ENCODE assay signal across 2 cellular contexts in the genomic region with DNA sequence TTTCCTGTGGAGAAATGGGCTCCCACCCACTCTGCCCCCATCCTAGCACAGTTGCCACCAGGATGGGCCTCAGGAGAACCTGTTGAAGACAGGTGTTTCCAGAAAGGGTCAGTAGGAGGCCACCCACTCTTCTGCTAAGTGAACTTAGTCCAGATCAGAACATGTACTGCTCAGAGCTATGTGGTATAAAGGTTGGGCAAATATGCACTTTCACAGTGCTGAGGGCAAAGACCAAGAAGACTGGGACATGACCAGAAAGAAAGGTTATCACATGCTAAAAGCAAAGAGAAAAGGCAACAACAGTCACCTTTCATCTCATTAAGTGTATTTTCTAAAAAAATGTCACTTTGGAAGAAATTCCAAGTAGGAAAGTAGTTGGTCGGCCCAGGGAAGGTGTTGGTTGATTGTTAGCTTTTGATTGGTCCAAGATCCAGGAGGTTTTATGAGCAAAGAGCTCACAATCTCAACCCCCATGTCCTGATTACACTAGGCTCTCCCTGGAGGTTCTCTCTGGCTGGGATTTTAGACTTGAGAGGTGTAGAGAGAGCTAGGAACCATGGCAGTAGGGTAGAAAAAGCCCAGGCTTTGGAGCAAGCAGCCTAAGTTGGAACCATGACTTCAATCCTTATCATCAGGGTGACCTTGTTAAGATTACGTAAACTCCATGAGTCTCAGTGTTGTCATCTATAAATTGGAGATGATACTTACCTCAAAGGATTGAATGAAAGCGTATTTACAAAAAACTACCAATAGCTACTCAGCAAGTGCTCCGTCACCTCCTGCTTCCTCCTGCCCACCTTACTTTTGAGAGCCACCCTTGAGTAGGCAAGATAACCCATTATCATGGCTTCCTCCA.
A peak's percentile ranks its signal among the peaks of the same experiment; 100 is the strongest.
TF ChIP-seq lines count a peak whose summit lies in the region.

No MANE protein-coding gene starts in this region.

TF ChIP-seq in HCT116, 20 proteins besides CTCF, POLR2A, EP300 and RAD21 (continued from another document):
- TF ChIP-seq, protein P1, sequence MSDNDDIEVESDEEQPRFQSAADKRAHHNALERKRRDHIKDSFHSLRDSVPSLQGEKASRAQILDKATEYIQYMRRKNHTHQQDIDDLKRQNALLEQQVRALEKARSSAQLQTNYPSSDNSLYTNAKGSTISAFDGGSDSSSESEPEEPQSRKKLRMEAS (IDR thresholded peaks at IDR 0.05): no peak
- no peak for TF ChIP-seq ZNF274 (IDR thresholded peaks at IDR 0.05; ENCODE audit: low read depth, low read length)
- no peak for TF ChIP-seq JUND (IDR thresholded peaks at IDR 0.05)
- TF ChIP-seq, protein P2, sequence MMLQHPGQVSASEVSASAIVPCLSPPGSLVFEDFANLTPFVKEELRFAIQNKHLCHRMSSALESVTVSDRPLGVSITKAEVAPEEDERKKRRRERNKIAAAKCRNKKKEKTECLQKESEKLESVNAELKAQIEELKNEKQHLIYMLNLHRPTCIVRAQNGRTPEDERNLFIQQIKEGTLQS (IDR thresholded peaks at IDR 0.05): no peak
- TF ChIP-seq YY1 (IDR thresholded peaks at IDR 0.05; ENCODE audit: extremely low read depth, insufficient replicate concordance, low read depth, low read length): no peak
- TF ChIP-seq, protein P3, sequence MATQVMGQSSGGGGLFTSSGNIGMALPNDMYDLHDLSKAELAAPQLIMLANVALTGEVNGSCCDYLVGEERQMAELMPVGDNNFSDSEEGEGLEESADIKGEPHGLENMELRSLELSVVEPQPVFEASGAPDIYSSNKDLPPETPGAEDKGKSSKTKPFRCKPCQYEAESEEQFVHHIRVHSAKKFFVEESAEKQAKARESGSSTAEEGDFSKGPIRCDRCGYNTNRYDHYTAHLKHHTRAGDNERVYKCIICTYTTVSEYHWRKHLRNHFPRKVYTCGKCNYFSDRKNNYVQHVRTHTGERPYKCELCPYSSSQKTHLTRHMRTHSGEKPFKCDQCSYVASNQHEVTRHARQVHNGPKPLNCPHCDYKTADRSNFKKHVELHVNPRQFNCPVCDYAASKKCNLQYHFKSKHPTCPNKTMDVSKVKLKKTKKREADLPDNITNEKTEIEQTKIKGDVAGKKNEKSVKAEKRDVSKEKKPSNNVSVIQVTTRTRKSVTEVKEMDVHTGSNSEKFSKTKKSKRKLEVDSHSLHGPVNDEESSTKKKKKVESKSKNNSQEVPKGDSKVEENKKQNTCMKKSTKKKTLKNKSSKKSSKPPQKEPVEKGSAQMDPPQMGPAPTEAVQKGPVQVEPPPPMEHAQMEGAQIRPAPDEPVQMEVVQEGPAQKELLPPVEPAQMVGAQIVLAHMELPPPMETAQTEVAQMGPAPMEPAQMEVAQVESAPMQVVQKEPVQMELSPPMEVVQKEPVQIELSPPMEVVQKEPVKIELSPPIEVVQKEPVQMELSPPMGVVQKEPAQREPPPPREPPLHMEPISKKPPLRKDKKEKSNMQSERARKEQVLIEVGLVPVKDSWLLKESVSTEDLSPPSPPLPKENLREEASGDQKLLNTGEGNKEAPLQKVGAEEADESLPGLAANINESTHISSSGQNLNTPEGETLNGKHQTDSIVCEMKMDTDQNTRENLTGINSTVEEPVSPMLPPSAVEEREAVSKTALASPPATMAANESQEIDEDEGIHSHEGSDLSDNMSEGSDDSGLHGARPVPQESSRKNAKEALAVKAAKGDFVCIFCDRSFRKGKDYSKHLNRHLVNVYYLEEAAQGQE (IDR thresholded peaks at IDR 0.05; ENCODE audit: low read depth): no peak
- TF ChIP-seq ELF1 (IDR thresholded peaks at IDR 0.05; ENCODE audit: borderline replicate concordance, low read depth): no peak
- TF ChIP-seq, protein P4, sequence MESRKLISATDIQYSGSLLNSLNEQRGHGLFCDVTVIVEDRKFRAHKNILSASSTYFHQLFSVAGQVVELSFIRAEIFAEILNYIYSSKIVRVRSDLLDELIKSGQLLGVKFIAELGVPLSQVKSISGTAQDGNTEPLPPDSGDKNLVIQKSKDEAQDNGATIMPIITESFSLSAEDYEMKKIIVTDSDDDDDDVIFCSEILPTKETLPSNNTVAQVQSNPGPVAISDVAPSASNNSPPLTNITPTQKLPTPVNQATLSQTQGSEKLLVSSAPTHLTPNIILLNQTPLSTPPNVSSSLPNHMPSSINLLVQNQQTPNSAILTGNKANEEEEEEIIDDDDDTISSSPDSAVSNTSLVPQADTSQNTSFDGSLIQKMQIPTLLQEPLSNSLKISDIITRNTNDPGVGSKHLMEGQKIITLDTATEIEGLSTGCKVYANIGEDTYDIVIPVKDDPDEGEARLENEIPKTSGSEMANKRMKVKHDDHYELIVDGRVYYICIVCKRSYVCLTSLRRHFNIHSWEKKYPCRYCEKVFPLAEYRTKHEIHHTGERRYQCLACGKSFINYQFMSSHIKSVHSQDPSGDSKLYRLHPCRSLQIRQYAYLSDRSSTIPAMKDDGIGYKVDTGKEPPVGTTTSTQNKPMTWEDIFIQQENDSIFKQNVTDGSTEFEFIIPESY (IDR thresholded peaks at IDR 0.05; ENCODE audit: extremely low read depth, insufficient replicate concordance, low read length): no peak
- TF ChIP-seq CEBPB (IDR thresholded peaks at IDR 0.05; ENCODE audit: low read depth): no peak

TF ChIP-seq in liver, 16 proteins besides CTCF, POLR2A, EP300 and RAD21 (continued from another document):
- TF ChIP-seq GABPA (IDR thresholded peaks at IDR 0.05 in 1 of 2, conservative IDR thresholded peaks at IDR 0.05 in 1 of 2) (no peak), FOXA1 (IDR thresholded peaks at IDR 0.05) (peak; percentile 93), YY1 (IDR thresholded peaks at IDR 0.05) (peak; percentile 25), EGR1 (IDR thresholded peaks at IDR 0.05; ENCODE audit: low read depth in 2 of 2) (peak; percentile 52 to 63), SP1 (IDR thresholded peaks at IDR 0.05) (peak; percentile 100), HNF4A (conservative IDR thresholded peaks at IDR 0.05) (peak; percentile 99), HNF4G (IDR thresholded peaks at IDR 0.05) (peak; percentile 96), JUND (IDR thresholded peaks at IDR 0.05) (peak; percentile 80 to 88), FOXA2 (IDR thresholded peaks at IDR 0.05) (peak; percentile 82)
- TF ChIP-seq, protein P3 (IDR thresholded peaks at IDR 0.05): peak; percentile 77
- TF ChIP-seq, protein P2 (IDR thresholded peaks at IDR 0.05): no peak
- TF ChIP-seq, protein P1 (IDR thresholded peaks at IDR 0.05): peak; percentile 71
- TF ChIP-seq, protein P4 (IDR thresholded peaks at IDR 0.05): peak; percentile 85
